In genomic region chr16:87834668-87835473, GRCh38 we compare ENCODE assay signal across 11 cellular contexts. TPM values are rescaled to one million over a fixed set of nuclear protein-coding genes. Genes with fewer than 3 reads are reported as not detected.
DNase-seq lines count a peak whose midpoint lies in the region; ATAC-seq and TF ChIP-seq lines count a peak whose summit lies in the region.
"Had no signal": no experiment of that assay in that cellular context is flagged by ENCODE, and none has a peak within 500 bp of the region (broad histone marks: within the 10 kb centered on the region; RNA-seq: fewer than 3 reads in every experiment).

No MANE protein-coding gene starts in this region.

- 80% methylated on average over 8 of the region's 24 CpGs for WGBS in SK-N-SH (ENCODE audit: low lambda C conversion rate)

- no peak overlapping the region for H3K4me2 ChIP-seq in SK-N-SH

- in situ Hi-C loops in KBM-7 (cut with MboI; ENCODE audit: low pct_unique_long_range_greater_than_20kb, low sequenced_read_pairs): no loop called here

- H3K9me3 ChIP-seq in SK-N-SH (no peaks in the 10 kb centered on the region), stomach smooth muscle (ENCODE audit: control insufficient read depth in 2 of 2, low read length in 2 of 2) (no peaks in the 10 kb centered on the region)

- no peak overlapping the region for H3K9ac ChIP-seq in SK-N-SH
- no peak overlapping the region for H3K9ac ChIP-seq in stomach smooth muscle (ENCODE audit: low read length in 2 of 2)

- H4K20me1 ChIP-seq in SK-N-SH (ENCODE audit: insufficient read depth): no peaks in the 10 kb centered on the region

- DNase-seq in stimulated activated CD4-positive, alpha-beta T cell treated with anti-CD3 and anti-CD28 coated beads, Interleukin-2, amount 100 ng/mL, for 4 hours (ENCODE audit: low read depth): peak; percentile 19
- no peak for DNase-seq in stimulated activated CD4-positive, alpha-beta T cell treated with anti-CD3 and anti-CD28 coated beads, Interleukin-4, amount 100 ng/mL, for 1 hour
- peak; percentile 87 for DNase-seq in SK-N-SH
- peak; percentile 80 for DNase-seq in fibroblast of villous mesenchyme (ENCODE audit: low read depth)
- DNase-seq in KBM-7: no peak
- no peak for DNase-seq in SIG-M5 (lab: John Stamatoyannopoulos, UW)
- DNase-seq: NCI-H774 had no signal

- H3K36me3 ChIP-seq in SK-N-SH (replicated peaks in 1 of 2; ENCODE audit: control insufficient read depth in 1 of 2, insufficient read depth in 2 of 2, low read length in 1 of 2): peaks cover 7 to 56% of the 10 kb centered on the region in 2 experiments
- peaks cover 17 to 33% of the 10 kb centered on the region in 2 donors for H3K36me3 ChIP-seq in stomach smooth muscle (ENCODE audit: control insufficient read depth in 2 of 2, insufficient read depth in 2 of 2, low read length in 2 of 2)

- CTCF ChIA-PET in SK-N-SH (lab: Yijun Ruan, JAX): interaction anchor here (0.7 to 10.0 kb wide), 9 partner anchors 12 to 903 kb away, joined by 3 to 108 read pairs (median 3); no protein-coding TSS in a partner anchor

- POLR2A ChIA-PET in SK-N-SH (lab: Yijun Ruan, JAX): interaction anchor here (1.3 to 2.7 kb wide), 2 partner anchors 16 to 28 kb away, joined by 6 to 15 read pairs; no protein-coding TSS in a partner anchor

- no peak overlapping the region for H2AFZ ChIP-seq in SK-N-SH (ENCODE audit: low read depth)

- no peaks in the 10 kb centered on the region for H3K9me2 ChIP-seq in SK-N-SH

- TF ChIP-seq EP300 in SK-N-SH (IDR thresholded peaks at IDR 0.05; ENCODE audit: borderline replicate concordance in 1 of 2, low read depth in 1 of 2, low read length in 1 of 2): no peak; a peak in 1 of 4 replicates

- H3K27me3 ChIP-seq in SK-N-SH (ENCODE audit: insufficient read depth): no peaks in the 10 kb centered on the region
- no peaks in the 10 kb centered on the region for H3K27me3 ChIP-seq in stomach smooth muscle (ENCODE audit: control insufficient read depth in 1 of 2, insufficient read depth in 2 of 2, low read length in 2 of 2)
- H3K27me3 ChIP-seq: dorsolateral prefrontal cortex had no signal

- H3K27ac ChIP-seq in SK-N-SH (ENCODE audit: low read depth in 2 of 2, low read length in 1 of 2) (peak overlapping the region in 1 of 2 experiments; percentile 71; a peak in 2 of 4 replicates), stomach smooth muscle (ENCODE audit: low read length) (peak overlapping the region; percentile 24)

- no peaks in the 10 kb centered on the region for H3F3A ChIP-seq in SK-N-SH (replicated peaks; ENCODE audit: insufficient read depth)

- H3K4me3 ChIP-seq in SK-N-SH (ENCODE audit: low read depth in 2 of 2, low read length in 1 of 2): no peak overlapping the region
- H3K4me3 ChIP-seq in fibroblast of villous mesenchyme (ENCODE audit: low read depth, low read length): no peak overlapping the region
- H3K4me3 ChIP-seq in stomach smooth muscle (ENCODE audit: low read length in 2 of 2): no peak overlapping the region
- H3K4me3 ChIP-seq: dorsolateral prefrontal cortex had no signal

- H3K79me2 ChIP-seq in SK-N-SH (ENCODE audit: insufficient read depth): no peaks in the 10 kb centered on the region

- H3K4me1 ChIP-seq in SK-N-SH (ENCODE audit: control insufficient read depth in 1 of 2, insufficient read depth in 2 of 2, low read depth in 1 of 2, low read length in 1 of 2) (peaks cover 7 to 21% of the 10 kb centered on the region in 2 experiments; a peak in 2 of 4 replicates), stomach smooth muscle (ENCODE audit: control insufficient read depth, insufficient read depth, low read length) (peaks cover 10% of the 10 kb centered on the region)

- ATAC-seq in HG03097 (IDR thresholded peaks at IDR 0.05; ENCODE audit: low FRiP score, unreplicated experiment): no peak
- ATAC-seq: activated T-helper 17 cell treated with anti-CD3 and anti-CD28 coated beads, Interleukin-2, amount 50 U/mL, for 72 hours had no signal

- TF ChIP-seq RAD21 in SK-N-SH (IDR thresholded peaks at IDR 0.05; ENCODE audit: low read length): no peak

- TF ChIP-seq CTCF in SK-N-SH (IDR thresholded peaks at IDR 0.05): no peak
- TF ChIP-seq CTCF in fibroblast of villous mesenchyme (IDR thresholded peaks at IDR 0.05; ENCODE audit: insufficient read depth, low read depth, low read length): no peak

TF ChIP-seq in SK-N-SH, 30 proteins besides CTCF, POLR2A, EP300 and RAD21:
- TF ChIP-seq CHD2 (IDR thresholded peaks at IDR 0.05; ENCODE audit: low read length, partially characterized antibody) (peak; percentile 41), RCOR1 (IDR thresholded peaks at IDR 0.05; ENCODE audit: low read length) (no peak), FOXM1 (IDR thresholded peaks at IDR 0.05; ENCODE audit: low read depth) (no peak), MXI1 (IDR thresholded peaks at IDR 0.05; ENCODE audit: low read depth, low read length) (0 out of 2 replicates have a peak, but pooled peaks have one; percentile 14), FOXJ3 (CRISPR knock-in tag; IDR thresholded peaks at IDR 0.05) (peak; percentile 51; the same call in 1 of the 2 replicates), GATA2 (CRISPR knock-in tag; IDR thresholded peaks at IDR 0.05) (peak; percentile 83)
- TF ChIP-seq, protein P1, sequence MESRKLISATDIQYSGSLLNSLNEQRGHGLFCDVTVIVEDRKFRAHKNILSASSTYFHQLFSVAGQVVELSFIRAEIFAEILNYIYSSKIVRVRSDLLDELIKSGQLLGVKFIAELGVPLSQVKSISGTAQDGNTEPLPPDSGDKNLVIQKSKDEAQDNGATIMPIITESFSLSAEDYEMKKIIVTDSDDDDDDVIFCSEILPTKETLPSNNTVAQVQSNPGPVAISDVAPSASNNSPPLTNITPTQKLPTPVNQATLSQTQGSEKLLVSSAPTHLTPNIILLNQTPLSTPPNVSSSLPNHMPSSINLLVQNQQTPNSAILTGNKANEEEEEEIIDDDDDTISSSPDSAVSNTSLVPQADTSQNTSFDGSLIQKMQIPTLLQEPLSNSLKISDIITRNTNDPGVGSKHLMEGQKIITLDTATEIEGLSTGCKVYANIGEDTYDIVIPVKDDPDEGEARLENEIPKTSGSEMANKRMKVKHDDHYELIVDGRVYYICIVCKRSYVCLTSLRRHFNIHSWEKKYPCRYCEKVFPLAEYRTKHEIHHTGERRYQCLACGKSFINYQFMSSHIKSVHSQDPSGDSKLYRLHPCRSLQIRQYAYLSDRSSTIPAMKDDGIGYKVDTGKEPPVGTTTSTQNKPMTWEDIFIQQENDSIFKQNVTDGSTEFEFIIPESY (IDR thresholded peaks at IDR 0.05; ENCODE audit: borderline replicate concordance, low read depth): no peak

RNA-seq across cellular contexts. Expression of gene SLC7A5, which starts 34.4 kb away (rescaled TPM):
- 7.7 and 15.1 TPM in 2 replicates for polyA plus RNA-seq in SK-N-SH (2012; rRNA removed)
- polyA plus RNA-seq in SK-N-SH (2012; cell fraction: cytosol; rRNA removed): 9.3 and 12.5 TPM in 2 replicates
- 16.9 and 26.8 TPM in 2 replicates for polyA plus RNA-seq in SK-N-SH (2012; cell fraction: nucleus; rRNA removed)
- 27.6 and 56.4 TPM in 2 replicates for total RNA-seq in fibroblast of villous mesenchyme

Comparison
In these comparisons a context has a peak if more than half of its experiments do, and no peak if none do; other contexts are left out.
1. DNase-seq: peak in stimulated activated CD4-positive, alpha-beta T cell treated with anti-CD3 and anti-CD28 coated beads, Interleukin-2, amount 100 ng/mL, for 4 hours (single experiment), SK-N-SH (single experiment) and fibroblast of villous mesenchyme (single experiment); none in stimulated activated CD4-positive, alpha-beta T cell treated with anti-CD3 and anti-CD28 coated beads, Interleukin-4, amount 100 ng/mL, for 1 hour (single experiment), KBM-7 (single experiment) and SIG-M5 (single experiment).